ENCODE assay signal across 8 cellular contexts in genomic region chr7:116316838-116317612, GRCh38.
DNase-seq lines count a peak whose midpoint lies in the region; ATAC-seq and TF ChIP-seq lines count a peak whose summit lies in the region.

No MANE protein-coding gene starts in this region.

- H3K27ac Mint-ChIP-seq in stimulated activated memory B cell treated with anti-CD40 and anti-IgM and Interleukin-4, amounts not matched to agents 10 μg/mL and 1 μg/mL and 100 μg/mL, for 72 hours, result peak overlapping the region; percentile 82

- H3K4me3 Mint-ChIP-seq in stimulated activated memory B cell treated with anti-CD40 and anti-IgM and Interleukin-4, amounts not matched to agents 10 μg/mL and 1 μg/mL and 100 μg/mL, for 72 hours, result peak overlapping the region; percentile 37

- peak; percentile 25 for DNase-seq in ELF-1 (ENCODE audit: low read depth, low spot score)
- peak; percentile 98 for DNase-seq in astrocyte of the spinal cord (ENCODE audit: low read depth, low spot score)
- DNase-seq in left lobe of liver (ENCODE audit: low spot score), result peak; percentile 46
- no peak for DNase-seq in NCI-H510A treated with DMSO at 0.1 percent for 48 hours (lab: John Stamatoyannopoulos, UW)
- DNase-seq in SK-N-DZ (ENCODE audit: low spot score), result no peak

- no peak overlapping the region for H3K4me3 ChIP-seq in astrocyte of the spinal cord (ENCODE audit: low read depth, low read length)

- no peaks in the 10 kb centered on the region for H3K27me3 Mint-ChIP-seq in stimulated activated memory B cell treated with anti-CD40 and anti-IgM and Interleukin-4, amounts not matched to agents 10 μg/mL and 1 μg/mL and 100 μg/mL, for 72 hours

- TF ChIP-seq CTCF in astrocyte of the spinal cord (IDR thresholded peaks at IDR 0.05; ENCODE audit: low read depth, low read length), result no peak

- H3K4me1 Mint-ChIP-seq in stimulated activated memory B cell treated with anti-CD40 and anti-IgM and Interleukin-4, amounts not matched to agents 10 μg/mL and 1 μg/mL and 100 μg/mL, for 72 hours, result peaks cover 23% of the 10 kb centered on the region

- ATAC-seq in GM21381 (IDR thresholded peaks at IDR 0.05; ENCODE audit: unreplicated experiment) (peak; percentile 93), HG03565 (IDR thresholded peaks at IDR 0.05; ENCODE audit: unreplicated experiment) (peak; percentile 83), left lobe of liver (peak; percentile 91)
- peak; percentile 92 for ATAC-seq in stimulated activated memory B cell treated with anti-CD40 and anti-IgM and Interleukin-4, amounts not matched to agents 10 μg/mL and 1 μg/mL and 100 μg/mL, for 72 hours

- H3K36me3 Mint-ChIP-seq in stimulated activated memory B cell treated with anti-CD40 and anti-IgM and Interleukin-4, amounts not matched to agents 10 μg/mL and 1 μg/mL and 100 μg/mL, for 72 hours, result no peaks in the 10 kb centered on the region

- H3K9me3 Mint-ChIP-seq in stimulated activated memory B cell treated with anti-CD40 and anti-IgM and Interleukin-4, amounts not matched to agents 10 μg/mL and 1 μg/mL and 100 μg/mL, for 72 hours, result no peaks in the 10 kb centered on the region

- in situ Hi-C loops in astrocyte of the spinal cord (cut with HindIII; ENCODE audit: low sequenced_read_pairs), result no loop called here

Comparison
In these comparisons a context has a peak if more than half of its experiments do, and no peak if none do; other contexts are left out.
1. DNase-seq: peak in ELF-1 (single experiment), astrocyte of the spinal cord (single experiment) and left lobe of liver (single experiment); none in NCI-H510A treated with DMSO at 0.1 percent for 48 hours (single experiment) and SK-N-DZ (single experiment).
2. Peak in every context shown above with its lines, with median percentiles within 50 percentile points of each other: ATAC-seq.